In genomic region chr7:91812388-91812787, GRCh38 we compare ENCODE assay signal across 20 cellular contexts.
"Had no signal": no experiment of that assay in that cellular context is flagged by ENCODE, and none has a peak within 500 bp of the region (broad histone marks: within the 10 kb centered on the region; RNA-seq: fewer than 3 reads in every experiment).

No MANE protein-coding gene starts in this region.

- H3K9me3 Mint-ChIP-seq: type B pancreatic cell had no signal

- H3K9me3 ChIP-seq: esophagus squamous epithelium, gastroesophageal sphincter, testis, vagina had no signal

- H3K27ac Mint-ChIP-seq: activated naive CD8-positive, alpha-beta T cell treated with anti-CD3 and anti-CD28 coated beads for 36 hours; natural killer cell; progenitor cell of endocrine pancreas; type B pancreatic cell; WTC11 had no signal

- H3K27me3 Mint-ChIP-seq: activated naive CD8-positive, alpha-beta T cell treated with anti-CD3 and anti-CD28 coated beads for 36 hours; progenitor cell of endocrine pancreas; type B pancreatic cell had no signal

- H3K4me1 Mint-ChIP-seq: activated naive CD8-positive, alpha-beta T cell treated with anti-CD3 and anti-CD28 coated beads for 36 hours; natural killer cell; WTC11 had no signal

- H3K4me3 ChIP-seq: coronary artery, esophagus squamous epithelium, gastroesophageal sphincter, sigmoid colon, testis, vagina had no signal

- H3K36me3 Mint-ChIP-seq: type B pancreatic cell, WTC11 had no signal

- ATAC-seq: gastroesophageal sphincter, natural killer cell, WTC11 had no signal

- H3K4me1 ChIP-seq: esophagus squamous epithelium, gastroesophageal sphincter, sigmoid colon, testis, vagina had no signal

- H3K4me3 Mint-ChIP-seq: activated naive CD8-positive, alpha-beta T cell treated with anti-CD3 and anti-CD28 coated beads for 36 hours; natural killer cell; type B pancreatic cell; WTC11 had no signal

- H3K36me3 ChIP-seq: esophagus squamous epithelium, gastroesophageal sphincter, sigmoid colon, vagina had no signal

- H3K27ac ChIP-seq: coronary artery, esophagus squamous epithelium, gastroesophageal sphincter, sigmoid colon, testis, vagina had no signal

- H3K27me3 ChIP-seq: esophagus squamous epithelium, gastroesophageal sphincter, sigmoid colon, testis, vagina had no signal

- DNase-seq: activated CD4-positive, alpha-beta T cell treated with anti-CD3 and anti-CD28 coated beads, Interleukin-2, amount 50 U/mL, for 48 hours; activated CD8-positive, alpha-beta memory T cell treated with anti-CD3 and anti-CD28 coated beads, Interleukin-2, amount 50 U/mL, for 48 hours; activated naive CD4-positive, alpha-beta T cell treated with Interleukin-2 at 50 U/mL for 16 hours; activated naive CD8-positive, alpha-beta T cell treated with anti-CD3 and anti-CD28 coated beads for 36 hours; activated T-cell treated with anti-CD3 and anti-CD28 coated beads, Interleukin-2, amount 50 U/mL, for 48 hours; esophagus squamous epithelium; head of caudate nucleus; natural killer cell; retina; sigmoid colon; stimulated activated CD4-positive, alpha-beta T cell treated with anti-CD3 and anti-CD28 coated beads, Interleukin-2, amount 100 ng/mL, for 48 hours; stimulated activated CD8-positive, alpha-beta memory T cell treated with anti-CD3 and anti-CD28 coated beads, Interleukin-4, amount 100 ng/mL, for 48 hours; stimulated activated naive CD4-positive, alpha-beta T cell; testis had no signal
